ENCODE assay signal across 29 cellular contexts in genomic region chr3:181189556-181189955, GRCh38.
"Had no signal": no experiment of that assay in that cellular context is flagged by ENCODE, and none has a peak within 500 bp of the region (broad histone marks: within the 10 kb centered on the region; RNA-seq: fewer than 3 reads in every experiment).

No MANE protein-coding gene starts in this region.

- H3K27ac Mint-ChIP-seq: stimulated activated effector memory CD8-positive, alpha-beta T cell treated with anti-CD3 and anti-CD28 coated beads, Interleukin-12 subunit alpha, Interleukin-12 subunit beta, amount 100 ng/mL, for 72 hours; stimulated activated memory B cell treated with anti-CD40 and anti-IgM and Interleukin-4, amounts not matched to agents 10 μg/mL and 1 μg/mL and 100 μg/mL, for 72 hours; stimulated activated naive B cell treated with anti-CD40 and anti-IgM and Interleukin-4, amounts not matched to agents 10 μg/mL and 1 μg/mL and 100 μg/mL, for 72 hours; stimulated activated naive CD8-positive, alpha-beta T cell treated with anti-CD3 and anti-CD28 coated beads, Interleukin-15, amount 100 ng/mL, for 72 hours; stimulated activated naive CD8-positive, alpha-beta T cell treated with anti-CD3 and anti-CD28 coated beads, Interleukin-15, Interleukin-2, amounts not matched to agents 100 ng/mL and 50 ng/mL, for 24 hours; type B pancreatic cell had no signal

- H3K4me3 ChIP-seq: stomach, suprapubic skin, testis, thoracic aorta, thyroid gland, tibial artery, tibial nerve, transverse colon, upper lobe of left lung, upper lobe of right lung, uterus, vagina had no signal

- H3K4me1 Mint-ChIP-seq: stimulated activated effector memory CD8-positive, alpha-beta T cell treated with anti-CD3 and anti-CD28 coated beads, Interleukin-12 subunit alpha, Interleukin-12 subunit beta, amount 100 ng/mL, for 72 hours; stimulated activated memory B cell treated with anti-CD40 and anti-IgM and Interleukin-4, amounts not matched to agents 10 μg/mL and 1 μg/mL and 100 μg/mL, for 72 hours; stimulated activated naive B cell treated with anti-CD40 and anti-IgM and Interleukin-4, amounts not matched to agents 10 μg/mL and 1 μg/mL and 100 μg/mL, for 72 hours; stimulated activated naive CD8-positive, alpha-beta T cell treated with anti-CD3 and anti-CD28 coated beads, Interleukin-15, amount 100 ng/mL, for 72 hours had no signal

- H3K36me3 ChIP-seq: stomach, suprapubic skin, thoracic aorta, thyroid gland, tibial artery, tibial nerve, transverse colon, upper lobe of left lung, upper lobe of right lung, uterus, vagina had no signal

- ATAC-seq: stimulated activated effector memory CD8-positive, alpha-beta T cell treated with anti-CD3 and anti-CD28 coated beads, Interleukin-12 subunit alpha, Interleukin-12 subunit beta, amount 100 ng/mL, for 72 hours; stimulated activated memory B cell treated with anti-CD40 and anti-IgM and Interleukin-4, amounts not matched to agents 10 μg/mL and 1 μg/mL and 100 μg/mL, for 72 hours; stimulated activated naive B cell treated with anti-CD40 and anti-IgM and Interleukin-4, amounts not matched to agents 10 μg/mL and 1 μg/mL and 100 μg/mL, for 72 hours; stimulated activated naive CD8-positive, alpha-beta T cell treated with anti-CD3 and anti-CD28 coated beads, Interleukin-15, amount 100 ng/mL, for 72 hours; stimulated activated naive CD8-positive, alpha-beta T cell treated with anti-CD3 and anti-CD28 coated beads, Interleukin-15, Interleukin-2, amounts not matched to agents 100 U/mL and 50 U/mL, for 24 hours; upper lobe of right lung had no signal

- DNase-seq: stimulated activated CD4-positive, alpha-beta T cell treated with anti-CD3 and anti-CD28 coated beads, Interleukin-2, amount 100 ng/mL, for 48 hours; stimulated activated CD4-positive, alpha-beta T cell treated with anti-CD3 and anti-CD28 coated beads, Interleukin-4, amount 100 ng/mL, for 1 hour; stimulated activated CD4-positive, alpha-beta T cell treated with anti-CD3 and anti-CD28 coated beads, Interleukin-4, amount 100 ng/mL, for 24 hours; stimulated activated CD4-positive, alpha-beta T cell treated with anti-CD3 and anti-CD28 coated beads, Interleukin-4, amount 100 ng/mL, for 4 hours; stimulated activated CD8-positive, alpha-beta memory T cell treated with anti-CD3 and anti-CD28 coated beads, Interleukin-4, amount 100 ng/mL, for 48 hours; stimulated activated naive B cell treated with anti-CD40 and anti-IgM and Interleukin-4, amounts not matched to agents 10 μg/mL and 1 μg/mL and 100 μg/mL, for 72 hours; stimulated activated naive CD4-positive, alpha-beta T cell; stimulated activated naive CD4-positive, alpha-beta T cell treated with Interleukin-2 at 50 U/mL for 16 hours; stimulated activated naive CD8-positive, alpha-beta T cell treated with anti-CD3 and anti-CD28 coated beads, Interleukin-15, amount 100 ng/mL, for 72 hours; stimulated activated naive CD8-positive, alpha-beta T cell treated with anti-CD3 and anti-CD28 coated beads, Interleukin-15, Interleukin-2, amounts not matched to agents 100 U/mL and 50 U/mL, for 24 hours; stomach; substantia nigra; testis; thyroid gland; tibial artery; transverse colon; trophoblast cell; upper lobe of left lung; upper lobe of right lung; uterus had no signal

- H3K9me3 Mint-ChIP-seq: type B pancreatic cell had no signal

- H3K36me3 Mint-ChIP-seq: stimulated activated effector memory CD8-positive, alpha-beta T cell treated with anti-CD3 and anti-CD28 coated beads, Interleukin-12 subunit alpha, Interleukin-12 subunit beta, amount 100 ng/mL, for 72 hours; stimulated activated memory B cell treated with anti-CD40 and anti-IgM and Interleukin-4, amounts not matched to agents 10 μg/mL and 1 μg/mL and 100 μg/mL, for 72 hours; stimulated activated naive B cell treated with anti-CD40 and anti-IgM and Interleukin-4, amounts not matched to agents 10 μg/mL and 1 μg/mL and 100 μg/mL, for 72 hours; type B pancreatic cell had no signal

- H3K27me3 ChIP-seq: stomach, suprapubic skin, testis, thyroid gland, tibial artery, tibial nerve, transverse colon, upper lobe of left lung, upper lobe of right lung, uterus, vagina had no signal

- H3K27me3 Mint-ChIP-seq: stimulated activated memory B cell treated with anti-CD40 and anti-IgM and Interleukin-4, amounts not matched to agents 10 μg/mL and 1 μg/mL and 100 μg/mL, for 72 hours; stimulated activated naive CD8-positive, alpha-beta T cell treated with anti-CD3 and anti-CD28 coated beads, Interleukin-15, amount 100 ng/mL, for 72 hours had no signal

- H3K9me3 ChIP-seq: stomach, suprapubic skin, testis, thoracic aorta, thyroid gland, tibial artery, tibial nerve, transverse colon, upper lobe of left lung, upper lobe of right lung, uterus, vagina had no signal

- FAIRE-seq: urothelium cell line had no signal

- H3K27ac ChIP-seq: stomach, suprapubic skin, testis, thoracic aorta, thyroid gland, tibial artery, tibial nerve, transverse colon, upper lobe of left lung, upper lobe of right lung, uterus, vagina had no signal

- H3K4me1 ChIP-seq: stomach, suprapubic skin, testis, thyroid gland, tibial artery, tibial nerve, transverse colon, upper lobe of left lung, upper lobe of right lung, uterus, vagina had no signal

- H3K4me3 Mint-ChIP-seq: stimulated activated effector memory CD8-positive, alpha-beta T cell treated with anti-CD3 and anti-CD28 coated beads, Interleukin-12 subunit alpha, Interleukin-12 subunit beta, amount 100 ng/mL, for 72 hours; stimulated activated memory B cell treated with anti-CD40 and anti-IgM and Interleukin-4, amounts not matched to agents 10 μg/mL and 1 μg/mL and 100 μg/mL, for 72 hours; stimulated activated naive B cell treated with anti-CD40 and anti-IgM and Interleukin-4, amounts not matched to agents 10 μg/mL and 1 μg/mL and 100 μg/mL, for 72 hours; stimulated activated naive CD8-positive, alpha-beta T cell treated with anti-CD3 and anti-CD28 coated beads, Interleukin-15, amount 100 ng/mL, for 72 hours; stimulated activated naive CD8-positive, alpha-beta T cell treated with anti-CD3 and anti-CD28 coated beads, Interleukin-15, Interleukin-2, amounts not matched to agents 100 ng/mL and 50 ng/mL, for 24 hours; type B pancreatic cell had no signal
